11 cellular contexts compared by ENCODE assay signal in the genomic region with DNA sequence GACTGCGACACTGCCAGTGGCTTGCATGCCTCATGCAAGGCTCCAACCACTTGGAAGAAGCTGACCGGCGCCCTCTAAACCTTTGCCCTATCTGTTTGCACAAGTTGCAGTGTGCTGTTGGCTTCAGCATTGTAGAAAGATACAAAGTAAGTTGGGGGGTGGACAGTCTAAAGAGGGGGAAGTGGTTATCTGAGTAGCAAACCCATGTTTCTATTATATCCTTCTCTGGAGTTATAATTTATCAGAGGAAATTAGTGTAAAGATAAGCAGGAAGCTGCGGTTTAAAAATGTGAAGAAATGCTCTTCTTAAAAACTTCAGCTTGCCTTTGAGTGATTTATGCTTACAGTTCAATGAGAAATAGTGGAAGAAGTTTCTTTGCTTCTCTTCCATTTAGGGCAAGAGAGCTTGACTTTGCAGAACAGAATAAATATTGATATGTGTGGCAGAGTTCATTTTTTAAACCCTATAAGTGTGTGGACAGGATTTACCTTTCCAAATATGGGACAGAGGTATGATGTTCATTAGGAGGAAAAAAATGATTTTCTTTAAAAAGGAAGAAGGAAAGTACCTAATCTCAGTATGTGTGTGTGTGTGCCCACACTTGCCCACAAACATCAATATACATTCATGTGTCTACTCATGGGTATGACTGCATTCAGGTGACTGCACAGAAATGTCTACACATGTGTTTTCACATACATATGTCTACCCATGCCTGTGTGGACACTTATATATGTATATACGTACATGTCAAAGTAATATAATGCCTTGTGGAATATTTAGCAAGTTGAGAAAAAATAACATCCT. TPM values are rescaled to one million over a fixed set of nuclear protein-coding genes. Genes with fewer than 3 reads are reported as not detected.
DNase-seq lines count a peak whose midpoint lies in the region; ATAC-seq and TF ChIP-seq lines count a peak whose summit lies in the region.
"Had no signal": no experiment of that assay in that cellular context is flagged by ENCODE, and none has a peak within 500 bp of the region (broad histone marks: within the 10 kb centered on the region; RNA-seq: fewer than 3 reads in every experiment).

No MANE protein-coding gene starts in this region.

- H3K4me2 ChIP-seq in SU-DHL-6 (ENCODE audit: low read depth, low read length, poor library complexity, severe bottlenecking): peak overlapping the region; percentile 92

- H3K4me1 ChIP-seq in stomach: peaks cover 0 to 44% (median 20%) of the 10 kb centered on the region in 4 donors
- peaks cover 0 to 2% of the 10 kb centered on the region in 2 donors for H3K4me1 ChIP-seq in ascending aorta
- no peaks in the 10 kb centered on the region for H3K4me1 ChIP-seq in body of pancreas

- H3K27ac ChIP-seq in SU-DHL-6 (ENCODE audit: low read depth, low read length): peak overlapping the region; percentile 98
- H3K27ac ChIP-seq in stomach: peak overlapping the region in 3 of 5 donors; percentile 24 to 56 (median 29)
- no peak overlapping the region for H3K27ac ChIP-seq in ascending aorta
- no peak overlapping the region for H3K27ac ChIP-seq in body of pancreas
- H3K27ac ChIP-seq: SK-N-MC had no signal

- no peak for TF ChIP-seq CTCF in SU-DHL-6 (IDR thresholded peaks at IDR 0.05; ENCODE audit: insufficient read depth, low read length, poor library complexity, severe bottlenecking)
- TF ChIP-seq CTCF in stomach (IDR thresholded peaks at IDR 0.05): no peak
- no peak for TF ChIP-seq CTCF in ascending aorta (IDR thresholded peaks at IDR 0.05)
- no peak for TF ChIP-seq CTCF in body of pancreas (IDR thresholded peaks at IDR 0.05)

- H3K27me3 ChIP-seq in SU-DHL-6 (ENCODE audit: low read length): no peaks in the 10 kb centered on the region
- no peaks in the 10 kb centered on the region for H3K27me3 ChIP-seq in stomach
- no peaks in the 10 kb centered on the region for H3K27me3 ChIP-seq in ascending aorta
- no peaks in the 10 kb centered on the region for H3K27me3 ChIP-seq in body of pancreas

- intact Hi-C loops in stomach (cut with DNase I; ENCODE audit: low total_unique reads) (no loop called here), ascending aorta (cut with DNase I) (no loop called here), body of pancreas (cut with DNase I) (no loop called here)

- no peaks in the 10 kb centered on the region for H3K9me2 ChIP-seq in SU-DHL-6 (replicated peaks; ENCODE audit: insufficient read depth, low read length)

- H4K20me1 ChIP-seq in SU-DHL-6 (ENCODE audit: low read depth, low read length): no peaks in the 10 kb centered on the region

- H3K27me3 Mint-ChIP-seq in activated T-cell treated with anti-CD3 and anti-CD28 coated beads, Interleukin-2, amount 50 U/mL, for 4 hours (ENCODE audit: low read depth): no peaks in the 10 kb centered on the region
- H3K27me3 Mint-ChIP-seq in central memory CD8-positive, alpha-beta T cell: no peaks in the 10 kb centered on the region

- ATAC-seq in activated T-cell treated with anti-CD3 and anti-CD28 coated beads, Interleukin-2, amount 50 U/mL, for 4 hours: peak; percentile 62 to 64
- peak; percentile 41 for ATAC-seq in central memory CD8-positive, alpha-beta T cell (replicated peaks; ENCODE audit: extremely low read depth, poor library complexity, severe bottlenecking)
- ATAC-seq in body of pancreas: no peak

- H3K36me3 ChIP-seq in SU-DHL-6 (ENCODE audit: low read length) (0 out of 2 replicates have a peak, but pooled peaks cover 8% of the 10 kb centered on the region), stomach (peaks cover 3 to 58% (median 51%) of the 10 kb centered on the region in 4 donors), ascending aorta (peaks cover 19 to 36% of the 10 kb centered on the region in 2 donors), body of pancreas (replicated peaks in 1 of 2; ENCODE audit: insufficient read depth in 1 of 2, low read depth in 2 of 2) (peaks cover 0 to 2% of the 10 kb centered on the region in 2 donors)

- H3K4me3 ChIP-seq in SU-DHL-6 (ENCODE audit: insufficient read depth, low read length, poor library complexity, severe bottlenecking) (no peak overlapping the region), stomach (no peak overlapping the region), ascending aorta (no peak overlapping the region), body of pancreas (no peak overlapping the region)
- H3K4me3 ChIP-seq: SK-N-MC had no signal

- TF ChIP-seq EP300 in stomach (IDR thresholded peaks at IDR 0.05): no peak

- H3F3A ChIP-seq in SU-DHL-6 (ENCODE audit: insufficient read depth): peaks cover 83% of the 10 kb centered on the region

- H3K27ac Mint-ChIP-seq in central memory CD8-positive, alpha-beta T cell (ENCODE audit: low read depth): peak overlapping the region; percentile 91

- peak overlapping the region; percentile 0 for H3K4me3 Mint-ChIP-seq in activated T-cell treated with anti-CD3 and anti-CD28 coated beads, Interleukin-2, amount 50 U/mL, for 4 hours
- peak overlapping the region; percentile 67 for H3K4me3 Mint-ChIP-seq in central memory CD8-positive, alpha-beta T cell

- peaks cover 50% of the 10 kb centered on the region for H3K79me2 ChIP-seq in SU-DHL-6 (ENCODE audit: insufficient read depth, low read length)

- DNase-seq in activated T-cell treated with anti-CD3 and anti-CD28 coated beads, Interleukin-2, amount 50 U/mL, for 4 hours: no peak
- no peak for DNase-seq in activated T-cell treated with anti-CD3 and anti-CD28 coated beads, Interleukin-2, amount 50 U/mL, for 48 hours
- no peak for DNase-seq in central memory CD8-positive, alpha-beta T cell (ENCODE audit: low spot score in 2 of 2)
- no peak for DNase-seq in stomach
- DNase-seq in HuH-7 (ENCODE audit: low spot score): no peak
- no peak for DNase-seq in ascending aorta (ENCODE audit: low spot score in 2 of 2)
- no peak for DNase-seq in body of pancreas
- DNase-seq: cerebellar nuclear complex, NCI-H510A treated with DMSO at 0.1 percent for 48 hours had no signal

- H2AFZ ChIP-seq in SU-DHL-6 (ENCODE audit: low read depth, low read length, severe bottlenecking): no peak overlapping the region

- no peak for TF ChIP-seq POLR2A in stomach (IDR thresholded peaks at IDR 0.05)
- no peak for TF ChIP-seq POLR2A in body of pancreas (IDR thresholded peaks at IDR 0.05)

- H3K9me3 Mint-ChIP-seq in activated T-cell treated with anti-CD3 and anti-CD28 coated beads, Interleukin-2, amount 50 U/mL, for 4 hours: no peaks in the 10 kb centered on the region
- no peaks in the 10 kb centered on the region for H3K9me3 Mint-ChIP-seq in central memory CD8-positive, alpha-beta T cell

- H3K36me3 Mint-ChIP-seq in activated T-cell treated with anti-CD3 and anti-CD28 coated beads, Interleukin-2, amount 50 U/mL, for 4 hours (ENCODE audit: insufficient read depth): peaks cover 32% of the 10 kb centered on the region
- H3K36me3 Mint-ChIP-seq in central memory CD8-positive, alpha-beta T cell (ENCODE audit: insufficient read depth): peaks cover 32% of the 10 kb centered on the region

- H3K9ac ChIP-seq in SU-DHL-6 (ENCODE audit: low read length): peak overlapping the region; percentile 97

- H3K9me3 ChIP-seq in SU-DHL-6 (ENCODE audit: insufficient read depth, low read length) (no peaks in the 10 kb centered on the region), stomach (no peaks in the 10 kb centered on the region), ascending aorta (no peaks in the 10 kb centered on the region), body of pancreas (no peaks in the 10 kb centered on the region)

- H3K4me1 Mint-ChIP-seq in activated T-cell treated with anti-CD3 and anti-CD28 coated beads, Interleukin-2, amount 50 U/mL, for 4 hours (ENCODE audit: low read depth): peaks cover 85% of the 10 kb centered on the region
- H3K4me1 Mint-ChIP-seq in central memory CD8-positive, alpha-beta T cell: peaks cover 57% of the 10 kb centered on the region

- WGBS in stomach, 5 donors: 39 to 60% (median 50%) methylated on average over 5 of the region's 5 CpGs
- 70 to 81% methylated on average over 5 of the region's 5 CpGs for WGBS in body of pancreas, 2 donors

RNA-seq across cellular contexts. Expression of a gene that starts 8.1 kb away (rescaled TPM):
- total RNA-seq in activated T-cell treated with anti-CD3 and anti-CD28 coated beads, Interleukin-2, amount 50 U/mL, for 4 hours: 10 to 100 TPM; 62.7 to 74.6 (median 72.8) TPM
- total RNA-seq in stomach (10 to 100 TPM in 4 of 5 donors, 1 to 10 TPM in 1; 1.2 to 73.2 (median 30.7) TPM), ascending aorta (41.6 TPM), body of pancreas (10 to 100 TPM; 23.3 to 28.3 TPM)
- polyA plus RNA-seq in stomach: 10 to 100 TPM; 46.3 to 61.7 (median 47.7) TPM

RNA-seq across cellular contexts. Expression of a gene that starts 35.0 kb away (rescaled TPM):
- 1 to 10 TPM; 5.9 to 7.7 (median 6.0) TPM for total RNA-seq in activated T-cell treated with anti-CD3 and anti-CD28 coated beads, Interleukin-2, amount 50 U/mL, for 4 hours
- under 1 TPM in 1 of 5 donors, not detected in 4; 0.92 TPM for total RNA-seq in stomach
- polyA plus RNA-seq in stomach: under 1 TPM in 2 of 3 donors, not detected in 1; 0.37 to 0.80 TPM
- total RNA-seq in ascending aorta: not detected
- under 1 TPM in 1 of 2 donors, not detected in 1; under 0.01 TPM for total RNA-seq in body of pancreas

RNA-seq across cellular contexts. Expression of a gene that starts 35.4 kb away (rescaled TPM):
- 1 to 10 TPM; 3.2 to 4.6 (median 4.5) TPM for total RNA-seq in activated T-cell treated with anti-CD3 and anti-CD28 coated beads, Interleukin-2, amount 50 U/mL, for 4 hours
- total RNA-seq in stomach (10 to 100 TPM in 2 of 5 donors, 1 to 10 TPM in 2, under 1 TPM in 1; 0.45 to 74.7 (median 7.5) TPM), ascending aorta (7.3 TPM), body of pancreas (1 to 10 TPM in 1 of 2 donors, under 1 TPM in 1; 0.52 to 1.6 TPM)
- polyA plus RNA-seq in stomach: 1 to 10 TPM in 2 of 3 donors, under 1 TPM in 1; 0.56 to 1.7 (median 1.1) TPM

Comparison
In these comparisons a context has a peak if more than half of its experiments do, and no peak if none do; other contexts are left out.
1. H3K27ac ChIP-seq: peak in SU-DHL-6 (single experiment) and stomach (3 of 5); none in ascending aorta (0 of 2) and body of pancreas (0 of 4).